ENCODE assay signal across 8 cellular contexts in the genomic region with DNA sequence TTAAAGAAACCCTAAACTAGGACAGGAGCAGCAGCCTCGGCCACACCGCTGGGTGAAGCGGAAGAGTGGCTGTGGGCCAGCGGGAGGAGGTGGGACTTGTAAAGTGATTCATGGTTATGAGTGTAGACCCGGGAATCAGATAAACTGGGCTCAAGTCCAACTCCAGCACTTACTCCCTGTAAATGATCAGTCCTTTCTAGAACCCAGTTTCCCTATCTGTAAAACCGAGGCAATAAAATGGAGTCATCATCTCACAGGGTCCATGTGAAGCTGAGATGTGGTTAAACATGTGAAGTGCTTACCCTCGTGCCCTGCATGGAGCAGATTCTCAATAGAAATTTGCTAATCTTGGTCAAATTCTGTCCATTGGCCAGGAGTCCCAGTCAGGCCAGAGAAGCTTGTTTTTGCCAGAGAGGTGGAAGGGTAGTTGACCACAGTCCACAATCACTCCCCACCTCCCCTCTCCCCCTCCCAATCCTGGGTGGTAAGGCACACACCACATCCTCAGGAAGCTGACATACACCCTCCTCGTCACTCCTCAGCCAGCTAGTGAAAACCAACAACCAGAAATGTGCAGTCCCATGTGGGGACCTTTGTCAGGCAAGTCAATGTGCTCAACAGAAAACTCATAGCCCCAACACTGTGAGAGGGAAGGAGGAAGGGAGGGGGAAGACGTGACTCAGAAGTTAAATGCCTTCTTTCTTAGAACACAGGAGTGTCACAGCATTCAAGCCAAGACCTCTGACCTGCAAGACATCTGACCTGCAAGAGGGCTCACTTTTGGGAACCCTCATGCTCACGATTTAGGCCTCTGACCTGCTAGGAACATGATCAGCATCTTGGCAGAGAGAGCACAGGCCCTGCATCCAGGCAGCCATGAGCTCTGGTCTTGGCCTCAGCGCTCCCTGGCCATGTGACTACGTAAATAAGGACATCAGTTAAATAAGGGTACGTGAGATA.
A peak's percentile ranks its signal among the peaks of the same experiment; 100 is the strongest.
DNase-seq lines count a peak whose midpoint lies in the region; ATAC-seq and TF ChIP-seq lines count a peak whose summit lies in the region.

No MANE protein-coding gene starts in this region.

- TF ChIP-seq EP300 in SK-N-SH (IDR thresholded peaks at IDR 0.05; ENCODE audit: borderline replicate concordance in 1 of 2, low read depth in 1 of 2, low read length in 1 of 2) = no peak; a peak in 1 of 4 replicates

- TF ChIP-seq CTCF in SK-N-SH (IDR thresholded peaks at IDR 0.05) (no peak), cardiac fibroblast (IDR thresholded peaks at IDR 0.05; ENCODE audit: low read depth, low read length) (no peak), endothelial cell (IDR thresholded peaks at IDR 0.05; ENCODE audit: unreplicated experiment) (no peak)

- H3K79me2 ChIP-seq in SK-N-SH (ENCODE audit: insufficient read depth) = no peaks in the 10 kb centered on the region

- H3K4me2 ChIP-seq in SK-N-SH = peak overlapping the region; percentile 55

- peaks cover 4% of the 10 kb centered on the region for H3F3A ChIP-seq in SK-N-SH (replicated peaks; ENCODE audit: insufficient read depth)

- no peaks in the 10 kb centered on the region for H3K9me2 ChIP-seq in SK-N-SH

- H3K36me3 ChIP-seq in SK-N-SH (replicated peaks in 1 of 2; ENCODE audit: control insufficient read depth in 1 of 2, insufficient read depth in 2 of 2, low read length in 1 of 2) = no peaks in the 10 kb centered on the region

- H3K9me3 ChIP-seq in SK-N-SH = no peaks in the 10 kb centered on the region

- no peak overlapping the region for H3K27ac Mint-ChIP-seq in endothelial cell (ENCODE audit: unreplicated experiment)

- DNase-seq in EH (ENCODE audit: low read depth) (peak; percentile 86), SK-N-SH (peak; percentile 47), cardiac fibroblast (ENCODE audit: low read depth in 2 of 2) (peak; percentile 91 to 94), renal cortical epithelial cell (ENCODE audit: low read depth) (peak; percentile 71), endothelial cell (ENCODE audit: low spot score) (no peak), middle frontal gyrus (ENCODE audit: extremely low spot score, low spot score) (no peak)

- POLR2A ChIA-PET in SK-N-SH (lab: Yijun Ruan, JAX) = no interaction called here

- H3K27me3 Mint-ChIP-seq in endothelial cell (ENCODE audit: unreplicated experiment) = peaks cover 3% of the 10 kb centered on the region

- 49% methylated on average over 13 of the region's 13 CpGs for WGBS in SK-N-SH (ENCODE audit: low lambda C conversion rate)

- no peaks in the 10 kb centered on the region for H3K27me3 ChIP-seq in SK-N-SH (ENCODE audit: insufficient read depth)

- TF ChIP-seq RAD21 in SK-N-SH (IDR thresholded peaks at IDR 0.05; ENCODE audit: low read length) = no peak

- H3K4me3 Mint-ChIP-seq in endothelial cell (ENCODE audit: unreplicated experiment) = no peak overlapping the region

- H3K4me1 Mint-ChIP-seq in endothelial cell (ENCODE audit: unreplicated experiment) = peaks cover 7% of the 10 kb centered on the region

- no peak overlapping the region; the same call in 1 of the 2 replicates for H2AFZ ChIP-seq in SK-N-SH (ENCODE audit: low read depth)

- no peaks in the 10 kb centered on the region for H3K9me3 Mint-ChIP-seq in endothelial cell (ENCODE audit: unreplicated experiment)

- H3K27ac ChIP-seq in SK-N-SH (ENCODE audit: low read depth in 2 of 2, low read length in 1 of 2) = peak overlapping the region in 1 of 2 experiments; percentile 46; a peak in 2 of 4 replicates

- H3K9ac ChIP-seq in SK-N-SH = no peak overlapping the region

- no peak for ATAC-seq in HG02623 (IDR thresholded peaks at IDR 0.05; ENCODE audit: unreplicated experiment)
- no peak for ATAC-seq in GM21619 (IDR thresholded peaks at IDR 0.05; ENCODE audit: unreplicated experiment)

- H3K36me3 Mint-ChIP-seq in endothelial cell (ENCODE audit: low read depth, unreplicated experiment) = no peaks in the 10 kb centered on the region

- H3K4me3 ChIP-seq in SK-N-SH (ENCODE audit: low read depth in 2 of 2, low read length in 1 of 2) (no peak overlapping the region), cardiac fibroblast (replicated peaks in 1 of 2; ENCODE audit: low read depth in 2 of 2, low read length in 2 of 2) (no peak overlapping the region)

- no peaks in the 10 kb centered on the region for H4K20me1 ChIP-seq in SK-N-SH (ENCODE audit: insufficient read depth)

- H3K4me1 ChIP-seq in SK-N-SH (ENCODE audit: control insufficient read depth in 1 of 2, insufficient read depth in 2 of 2, low read depth in 1 of 2, low read length in 1 of 2) = peaks cover 15 to 48% of the 10 kb centered on the region in 2 experiments

- CTCF ChIA-PET in SK-N-SH (lab: Yijun Ruan, JAX) = interaction anchor here (0.6 to 2.2 kb wide), 6 partner anchors 8 to 149 kb away, joined by 3 to 7 read pairs (median 4); no protein-coding TSS in a partner anchor

TF ChIP-seq in SK-N-SH, 30 proteins besides CTCF, POLR2A, EP300 and RAD21:
- peak; percentile 97 for TF ChIP-seq NFIC (IDR thresholded peaks at IDR 0.05; ENCODE audit: borderline replicate concordance)
- TF ChIP-seq RCOR1 (IDR thresholded peaks at IDR 0.05; ENCODE audit: low read length) = peak; percentile 16; the same call in 1 of the 2 replicates
- peak; percentile 71 for TF ChIP-seq JUND (IDR thresholded peaks at IDR 0.05)
- TF ChIP-seq, protein P1, sequence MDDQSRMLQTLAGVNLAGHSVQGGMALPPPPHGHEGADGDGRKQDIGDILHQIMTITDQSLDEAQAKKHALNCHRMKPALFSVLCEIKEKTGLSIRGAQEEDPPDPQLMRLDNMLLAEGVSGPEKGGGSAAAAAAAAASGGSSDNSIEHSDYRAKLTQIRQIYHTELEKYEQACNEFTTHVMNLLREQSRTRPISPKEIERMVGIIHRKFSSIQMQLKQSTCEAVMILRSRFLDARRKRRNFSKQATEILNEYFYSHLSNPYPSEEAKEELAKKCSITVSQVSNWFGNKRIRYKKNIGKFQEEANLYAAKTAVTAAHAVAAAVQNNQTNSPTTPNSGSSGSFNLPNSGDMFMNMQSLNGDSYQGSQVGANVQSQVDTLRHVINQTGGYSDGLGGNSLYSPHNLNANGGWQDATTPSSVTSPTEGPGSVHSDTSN (IDR thresholded peaks at IDR 0.05) = peak; percentile 85
- peak; percentile 87 for TF ChIP-seq FOSL2 (IDR thresholded peaks at IDR 0.05; ENCODE audit: borderline replicate concordance, low read depth)
- peak; percentile 58; the same call in 1 of the 2 replicates for TF ChIP-seq TCF12 (IDR thresholded peaks at IDR 0.05)
- no peak for TF ChIP-seq TEAD4 (IDR thresholded peaks at IDR 0.05; ENCODE audit: borderline replicate concordance, insufficient read depth)
- TF ChIP-seq RXRA (IDR thresholded peaks at IDR 0.05; ENCODE audit: borderline replicate concordance, low read depth) = no peak; the same call in 1 of the 2 replicates
- TF ChIP-seq, protein P2, sequence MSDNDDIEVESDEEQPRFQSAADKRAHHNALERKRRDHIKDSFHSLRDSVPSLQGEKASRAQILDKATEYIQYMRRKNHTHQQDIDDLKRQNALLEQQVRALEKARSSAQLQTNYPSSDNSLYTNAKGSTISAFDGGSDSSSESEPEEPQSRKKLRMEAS (IDR thresholded peaks at IDR 0.05; ENCODE audit: low read depth) = peak; percentile 77
- no peak for TF ChIP-seq GATA2 (CRISPR knock-in tag; IDR thresholded peaks at IDR 0.05)
- TF ChIP-seq GABPA (IDR thresholded peaks at IDR 0.05; ENCODE audit: low read depth) = peak; percentile 46; the same call in 1 of the 2 replicates
- no peak for TF ChIP-seq TAF1 (IDR thresholded peaks at IDR 0.05; ENCODE audit: borderline replicate concordance, low read depth, low read length)
- TF ChIP-seq YY1 (IDR thresholded peaks at IDR 0.05; ENCODE audit: low read depth) = no peak

Comparison
In these comparisons a context has a peak if more than half of its experiments do, and no peak if none do; other contexts are left out.
1. DNase-seq: peak in EH (single experiment), SK-N-SH (single experiment), cardiac fibroblast (2 of 2) and renal cortical epithelial cell (single experiment); none in endothelial cell (single experiment) and middle frontal gyrus (single experiment).